In genomic region chr7:101071362-101072104, GRCh38 we compare ENCODE assay signal across 3 cellular contexts.
TF ChIP-seq lines count a peak whose summit lies in the region.
"Not testable (repeated sequence)": the region's sequence is repeated elsewhere in the genome, so short reads cannot be mapped to it uniquely, and the experiment has no call there.

No MANE protein-coding gene starts in this region.

TF ChIP-seq in HEK293T, 16 proteins besides CTCF, POLR2A, EP300 and RAD21:
- TF ChIP-seq, protein P1, sequence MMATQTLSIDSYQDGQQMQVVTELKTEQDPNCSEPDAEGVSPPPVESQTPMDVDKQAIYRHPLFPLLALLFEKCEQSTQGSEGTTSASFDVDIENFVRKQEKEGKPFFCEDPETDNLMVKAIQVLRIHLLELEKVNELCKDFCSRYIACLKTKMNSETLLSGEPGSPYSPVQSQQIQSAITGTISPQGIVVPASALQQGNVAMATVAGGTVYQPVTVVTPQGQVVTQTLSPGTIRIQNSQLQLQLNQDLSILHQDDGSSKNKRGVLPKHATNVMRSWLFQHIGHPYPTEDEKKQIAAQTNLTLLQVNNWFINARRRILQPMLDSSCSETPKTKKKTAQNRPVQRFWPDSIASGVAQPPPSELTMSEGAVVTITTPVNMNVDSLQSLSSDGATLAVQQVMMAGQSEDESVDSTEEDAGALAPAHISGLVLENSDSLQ (IDR thresholded peaks at IDR 0.05), result peak; percentile 51

TF ChIP-seq in K562, 482 proteins besides CTCF, POLR2A, EP300 and RAD21:
- TF ChIP-seq, protein P1 (IDR thresholded peaks at IDR 0.05), result peak; percentile 44; the same call in 1 of the 2 replicates
- TF ChIP-seq, protein P2, sequence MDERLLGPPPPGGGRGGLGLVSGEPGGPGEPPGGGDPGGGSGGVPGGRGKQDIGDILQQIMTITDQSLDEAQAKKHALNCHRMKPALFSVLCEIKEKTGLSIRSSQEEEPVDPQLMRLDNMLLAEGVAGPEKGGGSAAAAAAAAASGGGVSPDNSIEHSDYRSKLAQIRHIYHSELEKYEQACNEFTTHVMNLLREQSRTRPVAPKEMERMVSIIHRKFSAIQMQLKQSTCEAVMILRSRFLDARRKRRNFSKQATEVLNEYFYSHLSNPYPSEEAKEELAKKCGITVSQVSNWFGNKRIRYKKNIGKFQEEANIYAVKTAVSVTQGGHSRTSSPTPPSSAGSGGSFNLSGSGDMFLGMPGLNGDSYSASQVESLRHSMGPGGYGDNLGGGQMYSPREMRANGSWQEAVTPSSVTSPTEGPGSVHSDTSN (CRISPR knock-in tag; IDR thresholded peaks at IDR 0.05; ENCODE audit: low read depth), result not testable (repeated sequence)
- TF ChIP-seq, protein P2 (tag; conservative IDR thresholded peaks at IDR 0.05; ENCODE audit: low read depth), result peak; percentile 33
- TF ChIP-seq MEIS2 (IDR thresholded peaks at IDR 0.05; ENCODE audit: partially characterized antibody), result peak; percentile 53

TF ChIP-seq in liver, 16 proteins besides CTCF, POLR2A, EP300 and RAD21:
- TF ChIP-seq HNF4A (conservative IDR thresholded peaks at IDR 0.05) (peak; percentile 17 to 32), RXRA (IDR thresholded peaks at IDR 0.05) (peak in 1 of 2 donors; percentile 21)
